In genomic region chrX:41621236-41621651, GRCh38 we compare ENCODE assay signal across 11 cellular contexts.
A peak's percentile ranks its signal among the peaks of the same experiment; 100 is the strongest.
DNase-seq lines count a peak whose midpoint lies in the region; ATAC-seq, FAIRE-seq and TF ChIP-seq lines count a peak whose summit lies in the region.
"Had no signal": no experiment of that assay in that cellular context is flagged by ENCODE, and none has a peak within 500 bp of the region (broad histone marks: within the 10 kb centered on the region; RNA-seq: fewer than 3 reads in every experiment).

No MANE protein-coding gene starts in this region.

- H3K27ac ChIP-seq in left lung: no peak overlapping the region
- H3K27ac ChIP-seq: spleen had no signal

- ATAC-seq in left lung (peak; percentile 24), GM21619 (IDR thresholded peaks at IDR 0.05; ENCODE audit: unreplicated experiment) (no peak)
- no peak for ATAC-seq in activated T-cell treated with anti-CD3 and anti-CD28 coated beads, Interleukin-2, amount 50 U/mL, for 4 hours
- no peak for ATAC-seq in activated CD8-positive, alpha-beta T cell treated with anti-CD3 and anti-CD28 coated beads, Interleukin-2, amount 10 ng/mL, durations not matched to agents 7 days and 5 days

- H3K9me3 ChIP-seq in BE2C: no peaks in the 10 kb centered on the region
- H3K9me3 ChIP-seq in left lung: no peaks in the 10 kb centered on the region
- H3K9me3 ChIP-seq: spleen had no signal

- no peak for TF ChIP-seq CTCF in BE2C (IDR thresholded peaks at IDR 0.05; ENCODE audit: low read depth, low read length)
- TF ChIP-seq CTCF in bronchial epithelial cell (IDR thresholded peaks at IDR 0.05; ENCODE audit: insufficient read depth, low read length, severe bottlenecking): no peak
- no peak for TF ChIP-seq CTCF in left lung (IDR thresholded peaks at IDR 0.05)

- POLR2A ChIA-PET in activated CD8-positive, alpha-beta T cell treated with anti-CD3 and anti-CD28 coated beads, Interleukin-2, amount 10 ng/mL, durations not matched to agents 7 days and 5 days (lab: Charles Lee): no interaction called here

- CTCF ChIA-PET in activated CD8-positive, alpha-beta T cell treated with anti-CD3 and anti-CD28 coated beads, Interleukin-2, amount 10 ng/mL, durations not matched to agents 7 days and 5 days (lab: Charles Lee): no interaction called here

- no peak overlapping the region for H3K27ac Mint-ChIP-seq in activated CD8-positive, alpha-beta T cell treated with anti-CD3 and anti-CD28 coated beads, Interleukin-2, amount 10 ng/mL, durations not matched to agents 7 days and 5 days

- H3K27me3 ChIP-seq in BE2C (no peaks in the 10 kb centered on the region), bronchial epithelial cell (ENCODE audit: control insufficient read depth, insufficient read depth, low read length) (no peaks in the 10 kb centered on the region), left lung (no peaks in the 10 kb centered on the region)
- H3K27me3 ChIP-seq: spleen had no signal

- intact Hi-C loops in left lung (cut with DNase I): no loop called here

- peak; percentile 72 for FAIRE-seq in bronchial epithelial cell (lab: Jason Lieb, UNC)

- in situ Hi-C loops in KBM-7 (cut with MboI; ENCODE audit: low pct_unique_long_range_greater_than_20kb, low sequenced_read_pairs): no loop called here

- H3K4me3 Mint-ChIP-seq in activated T-cell treated with anti-CD3 and anti-CD28 coated beads, Interleukin-2, amount 50 U/mL, for 4 hours: no peak overlapping the region
- H3K4me3 Mint-ChIP-seq in activated CD8-positive, alpha-beta T cell treated with anti-CD3 and anti-CD28 coated beads, Interleukin-2, amount 10 ng/mL, durations not matched to agents 7 days and 5 days: no peak overlapping the region

- H3K27me3 Mint-ChIP-seq in activated T-cell treated with anti-CD3 and anti-CD28 coated beads, Interleukin-2, amount 50 U/mL, for 4 hours (ENCODE audit: low read depth): no peaks in the 10 kb centered on the region
- H3K27me3 Mint-ChIP-seq in activated CD8-positive, alpha-beta T cell treated with anti-CD3 and anti-CD28 coated beads, Interleukin-2, amount 10 ng/mL, durations not matched to agents 7 days and 5 days (ENCODE audit: low read depth): no peaks in the 10 kb centered on the region

- peaks cover 2% of the 10 kb centered on the region for H3K4me1 Mint-ChIP-seq in activated T-cell treated with anti-CD3 and anti-CD28 coated beads, Interleukin-2, amount 50 U/mL, for 4 hours (ENCODE audit: low read depth)
- H3K4me1 Mint-ChIP-seq in activated CD8-positive, alpha-beta T cell treated with anti-CD3 and anti-CD28 coated beads, Interleukin-2, amount 10 ng/mL, durations not matched to agents 7 days and 5 days (ENCODE audit: low read depth): peaks cover 3% of the 10 kb centered on the region

- H3K4me1 ChIP-seq in BE2C (no peaks in the 10 kb centered on the region; the same call in 1 of the 2 replicates), left lung (no peaks in the 10 kb centered on the region)
- H3K4me1 ChIP-seq: spleen had no signal

- H3K36me3 Mint-ChIP-seq in activated T-cell treated with anti-CD3 and anti-CD28 coated beads, Interleukin-2, amount 50 U/mL, for 4 hours (ENCODE audit: insufficient read depth): peaks cover 17% of the 10 kb centered on the region
- peaks cover 21% of the 10 kb centered on the region for H3K36me3 Mint-ChIP-seq in activated CD8-positive, alpha-beta T cell treated with anti-CD3 and anti-CD28 coated beads, Interleukin-2, amount 10 ng/mL, durations not matched to agents 7 days and 5 days (ENCODE audit: low read depth)

- H3K36me3 ChIP-seq in BE2C (no peaks in the 10 kb centered on the region), bronchial epithelial cell (ENCODE audit: control insufficient read depth, insufficient read depth, low read length) (peaks cover 2% of the 10 kb centered on the region), left lung (peaks cover 0 to 4% of the 10 kb centered on the region in 2 donors)

- H3K4me3 ChIP-seq in BE2C (ENCODE audit: low read depth, low read length) (no peak overlapping the region), bronchial epithelial cell (ENCODE audit: low read depth, low read length) (no peak overlapping the region), left lung (no peak overlapping the region)
- H3K4me3 ChIP-seq: spleen had no signal

- no peaks in the 10 kb centered on the region for H3K9me3 Mint-ChIP-seq in activated T-cell treated with anti-CD3 and anti-CD28 coated beads, Interleukin-2, amount 50 U/mL, for 4 hours
- H3K9me3 Mint-ChIP-seq in activated CD8-positive, alpha-beta T cell treated with anti-CD3 and anti-CD28 coated beads, Interleukin-2, amount 10 ng/mL, durations not matched to agents 7 days and 5 days (ENCODE audit: insufficient read depth): no peaks in the 10 kb centered on the region

- peak; percentile 52 for DNase-seq in BE2C
- DNase-seq in KBM-7: peak; percentile 58
- DNase-seq in bronchial epithelial cell (ENCODE audit: low read depth): peak; percentile 13
- DNase-seq in left lung: no peak
- no peak for DNase-seq in activated T-cell treated with anti-CD3 and anti-CD28 coated beads, Interleukin-2, amount 50 U/mL, for 4 hours
- no peak for DNase-seq in activated CD8-positive, alpha-beta T cell treated with anti-CD3 and anti-CD28 coated beads, Interleukin-2, amount 10 ng/mL, durations not matched to agents 7 days and 5 days
- no peak for DNase-seq in NCI-H2171 treated with DMSO at 0.1 percent for 48 hours (lab: John Stamatoyannopoulos, UW)
- DNase-seq: DND-41, NCI-H1436, spleen had no signal

Comparison
In these comparisons a context has a peak if more than half of its experiments do, and no peak if none do; other contexts are left out.
1. DNase-seq: peak in BE2C (single experiment), KBM-7 (single experiment) and bronchial epithelial cell (single experiment); none in left lung (0 of 2), activated T-cell treated with anti-CD3 and anti-CD28 coated beads, Interleukin-2, amount 50 U/mL, for 4 hours (single experiment), activated CD8-positive, alpha-beta T cell treated with anti-CD3 and anti-CD28 coated beads, Interleukin-2, amount 10 ng/mL, durations not matched to agents 7 days and 5 days (single experiment) and NCI-H2171 treated with DMSO at 0.1 percent for 48 hours (single experiment).